16 cellular contexts compared by ENCODE assay signal in the genomic region with DNA sequence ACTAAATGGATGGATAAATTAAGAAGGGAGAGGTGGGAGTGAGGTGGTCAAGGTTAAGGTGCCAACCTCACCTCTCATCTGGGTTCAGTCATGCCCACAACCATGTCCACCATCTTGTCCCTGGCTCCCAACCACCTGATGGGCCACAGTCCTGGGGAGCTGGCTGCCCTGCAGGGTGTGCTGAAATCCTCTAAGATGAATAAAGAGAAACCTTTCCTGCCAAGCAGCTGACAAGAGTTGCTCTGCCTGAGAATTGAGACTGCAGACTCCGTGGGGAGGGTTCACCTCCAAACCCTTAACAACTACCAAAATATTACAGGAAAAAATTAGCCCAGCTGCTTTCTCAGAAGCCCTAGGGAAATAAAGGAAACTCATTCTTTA. TPM values are rescaled to one million over a fixed set of nuclear protein-coding genes. Genes with fewer than 3 reads are reported as not detected.
DNase-seq lines count a peak whose midpoint lies in the region; ATAC-seq and TF ChIP-seq lines count a peak whose summit lies in the region.
"Had no signal": no experiment of that assay in that cellular context is flagged by ENCODE, and none has a peak within 500 bp of the region (broad histone marks: within the 10 kb centered on the region; RNA-seq: fewer than 3 reads in every experiment).

No MANE protein-coding gene starts in this region.

- no peak for TF ChIP-seq RAD21 in HCT116 (IDR thresholded peaks at IDR 0.05; ENCODE audit: low read depth)

- H3K9me3 ChIP-seq in HCT116 (ENCODE audit: control insufficient read depth in 1 of 2, insufficient read depth in 1 of 2, low read depth in 1 of 2, low read length in 2 of 2) (no peaks in the 10 kb centered on the region), neutrophil (no peaks in the 10 kb centered on the region)

- RAD21 ChIA-PET in HCT116 (lab: Charles Lee; ENCODE audit: low non-redundant PET in 1 of 2, low total read pairs in 2 of 2, uncharacterized antibody in 2 of 2, unreplicated experiment in 2 of 2): interaction anchor here in 1 of 2 experiments (0.7 kb wide), 1 partner anchor 22 kb away, joined by 4 read pairs; no protein-coding TSS in a partner anchor

- H3K4me1 ChIP-seq in HCT116 (ENCODE audit: control insufficient read depth in 1 of 2, insufficient read depth in 2 of 2, low read length in 2 of 2) (peaks cover 16 to 38% of the 10 kb centered on the region in 2 experiments), neutrophil (ENCODE audit: control insufficient read depth in 1 of 2, insufficient read depth in 1 of 2, low read depth in 1 of 2, low read length in 1 of 2) (peaks cover 67 to 79% of the 10 kb centered on the region in 2 experiments)

- no peak for TF ChIP-seq CTCF in CD14-positive monocyte (IDR thresholded peaks at IDR 0.05)
- TF ChIP-seq CTCF in HCT116 (IDR thresholded peaks at IDR 0.05 in 2 of 3, conservative IDR thresholded peaks at IDR 0.05 in 1 of 3; ENCODE audit: borderline replicate concordance in 1 of 3, insufficient read depth in 1 of 3, low read depth in 2 of 3, low read length in 2 of 3): no peak
- TF ChIP-seq CTCF in choroid plexus epithelial cell (conservative IDR thresholded peaks at IDR 0.05; ENCODE audit: low read depth, low read length): no peak
- no peak for TF ChIP-seq CTCF in neutrophil (IDR thresholded peaks at IDR 0.05)

- H3K36me3 ChIP-seq in HCT116 (ENCODE audit: control insufficient read depth in 1 of 2, insufficient read depth in 2 of 2, low read length in 2 of 2) (no peaks in the 10 kb centered on the region), neutrophil (no peaks in the 10 kb centered on the region)

- H3K9me3 Mint-ChIP-seq in CD14-positive monocyte: no peaks in the 10 kb centered on the region
- no peaks in the 10 kb centered on the region for H3K9me3 Mint-ChIP-seq in naive thymus-derived CD8-positive, alpha-beta T cell
- H3K9me3 Mint-ChIP-seq: CD4-positive, alpha-beta memory T cell; memory B cell had no signal

- no peaks in the 10 kb centered on the region for H4K20me1 ChIP-seq in HCT116 (ENCODE audit: insufficient read depth)

- no peak for TF ChIP-seq POLR2A in HCT116 (IDR thresholded peaks at IDR 0.05; ENCODE audit: borderline replicate concordance, extremely low read depth, insufficient read depth, insufficient read length)

- peak overlapping the region; percentile 47 for H3K9ac ChIP-seq in HCT116 (ENCODE audit: low read length)

- H2AFZ ChIP-seq in HCT116 (ENCODE audit: low read depth, low read length, poor library complexity, severe bottlenecking): peak overlapping the region; percentile 90

- no peak for DNase-seq in CD14-positive monocyte (ENCODE audit: low spot score)
- DNase-seq in HCT116 (ENCODE audit: low read depth, low spot score): no peak
- peak; percentile 36 for DNase-seq in choroid plexus epithelial cell (ENCODE audit: low read depth)
- no peak for DNase-seq in naive thymus-derived CD8-positive, alpha-beta T cell
- DNase-seq in COLO829 (ENCODE audit: low spot score): no peak
- DNase-seq in iPS-NIHi7 (ENCODE audit: extremely low spot score): no peak
- DNase-seq: activated gamma-delta T cell; CD4-positive, alpha-beta memory T cell; cerebellar nuclear complex; stimulated activated CD4-positive, alpha-beta T cell treated with anti-CD3 and anti-CD28 coated beads, Interleukin-2, amount 100 ng/mL, for 48 hours; stimulated activated naive CD4-positive, alpha-beta T cell treated with Interleukin-2 at 50 U/mL for 16 hours; SW 1271 had no signal

- peaks cover 0 to 5% (median 3%) of the 10 kb centered on the region in 3 donors for H3K27me3 Mint-ChIP-seq in CD14-positive monocyte (ENCODE audit: low read depth in 3 of 3)
- H3K27me3 Mint-ChIP-seq in naive thymus-derived CD8-positive, alpha-beta T cell: no peaks in the 10 kb centered on the region
- H3K27me3 Mint-ChIP-seq: CD4-positive, alpha-beta memory T cell; memory B cell had no signal

- ATAC-seq in HCT116 (no peak), GM21526 (IDR thresholded peaks at IDR 0.05; ENCODE audit: low FRiP score, unreplicated experiment) (no peak)
- ATAC-seq in naive thymus-derived CD8-positive, alpha-beta T cell: no peak

- peak overlapping the region; percentile 64 for H3K4me2 ChIP-seq in HCT116 (ENCODE audit: low read length)

- H3K27ac ChIP-seq in HCT116 (ENCODE audit: low read depth, low read length) (peak overlapping the region; percentile 61), neutrophil (peak overlapping the region; percentile 61)

- CTCF ChIA-PET in HCT116 (lab: Charles Lee): interaction anchor here (1.0 kb wide), 1 partner anchor 29 kb away, joined by 6 read pairs; no protein-coding TSS in a partner anchor

- no TSS peak for BruUV-seq in HCT116 (replicated peaks; lab: Mats Ljungman, UMichigan)

- H3K4me1 Mint-ChIP-seq in CD14-positive monocyte: peaks cover 40% of the 10 kb centered on the region
- peaks cover 12 to 35% (median 18%) of the 10 kb centered on the region in 4 donors for H3K4me1 Mint-ChIP-seq in naive thymus-derived CD8-positive, alpha-beta T cell

- intact Hi-C loops in CD14-positive monocyte (cut with micrococcal nuclease): no loop called here
- intact Hi-C loops in HCT116 (cut with micrococcal nuclease): no loop called here

- peak overlapping the region; percentile 85 to 97 (median 91) for H3K27ac Mint-ChIP-seq in CD14-positive monocyte
- peak overlapping the region in 4 of 10 donors; percentile 34 to 89 (median 72) for H3K27ac Mint-ChIP-seq in naive thymus-derived CD8-positive, alpha-beta T cell
- H3K27ac Mint-ChIP-seq: memory B cell had no signal

- no peak overlapping the region for H3K4me3 ChIP-seq in HCT116 (replicated peaks in 1 of 2; ENCODE audit: low read depth in 1 of 2, low read length in 2 of 2)
- no peak overlapping the region for H3K4me3 ChIP-seq in choroid plexus epithelial cell (ENCODE audit: low read depth, low read length)
- no peak overlapping the region for H3K4me3 ChIP-seq in neutrophil (ENCODE audit: low read depth in 1 of 2, low read length in 1 of 2)

- H3K4me3 Mint-ChIP-seq in CD14-positive monocyte: peak overlapping the region in 1 of 2 donors; percentile 30
- H3K4me3 Mint-ChIP-seq in naive thymus-derived CD8-positive, alpha-beta T cell: no peak overlapping the region
- H3K4me3 Mint-ChIP-seq: CD4-positive, alpha-beta memory T cell; memory B cell had no signal

- POLR2A ChIA-PET in HCT116 (lab: Charles Lee): no interaction called here
- POLR2A ChIA-PET in naive thymus-derived CD8-positive, alpha-beta T cell (lab: Charles Lee): interaction anchor here (0.8 to 2.0 kb wide), 4 partner anchors 10 to 36 kb away, joined by 3 to 14 read pairs (median 5); no protein-coding TSS in a partner anchor

- H3K27me3 ChIP-seq in HCT116 (ENCODE audit: insufficient read depth, low read length) (no peaks in the 10 kb centered on the region), neutrophil (no peaks in the 10 kb centered on the region)

- H3K9me2 ChIP-seq in HCT116 (ENCODE audit: insufficient read depth): no peaks in the 10 kb centered on the region

- H3K36me3 Mint-ChIP-seq in CD14-positive monocyte: peaks cover 0 to 2% of the 10 kb centered on the region in 2 donors
- no peaks in the 10 kb centered on the region for H3K36me3 Mint-ChIP-seq in naive thymus-derived CD8-positive, alpha-beta T cell
- H3K36me3 Mint-ChIP-seq: CD4-positive, alpha-beta memory T cell; memory B cell had no signal

- H3K79me2 ChIP-seq in HCT116 (ENCODE audit: insufficient read depth, low read length): no peaks in the 10 kb centered on the region

TF ChIP-seq in HCT116, 20 proteins besides CTCF, POLR2A, EP300 and RAD21 (continues in another document):
- no peak for TF ChIP-seq ZNF274 (IDR thresholded peaks at IDR 0.05; ENCODE audit: low read depth, low read length)
- no peak for TF ChIP-seq TCF7L2 (IDR thresholded peaks at IDR 0.05; ENCODE audit: borderline replicate concordance, extremely low read depth, insufficient read depth, insufficient read length)
- TF ChIP-seq CEBPB (IDR thresholded peaks at IDR 0.05; ENCODE audit: low read depth): no peak
- TF ChIP-seq, protein P1, sequence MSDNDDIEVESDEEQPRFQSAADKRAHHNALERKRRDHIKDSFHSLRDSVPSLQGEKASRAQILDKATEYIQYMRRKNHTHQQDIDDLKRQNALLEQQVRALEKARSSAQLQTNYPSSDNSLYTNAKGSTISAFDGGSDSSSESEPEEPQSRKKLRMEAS (IDR thresholded peaks at IDR 0.05): no peak
- TF ChIP-seq YY1 (IDR thresholded peaks at IDR 0.05; ENCODE audit: extremely low read depth, insufficient replicate concordance, low read depth, low read length): no peak
- no peak for TF ChIP-seq ELF1 (IDR thresholded peaks at IDR 0.05; ENCODE audit: borderline replicate concordance, low read depth)
- no peak for TF ChIP-seq SRF (IDR thresholded peaks at IDR 0.05; ENCODE audit: low read depth)
- TF ChIP-seq EZH2 (IDR thresholded peaks at IDR 0.05): no peak
- TF ChIP-seq, protein P2, sequence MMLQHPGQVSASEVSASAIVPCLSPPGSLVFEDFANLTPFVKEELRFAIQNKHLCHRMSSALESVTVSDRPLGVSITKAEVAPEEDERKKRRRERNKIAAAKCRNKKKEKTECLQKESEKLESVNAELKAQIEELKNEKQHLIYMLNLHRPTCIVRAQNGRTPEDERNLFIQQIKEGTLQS (IDR thresholded peaks at IDR 0.05): no peak
- TF ChIP-seq SP1 (IDR thresholded peaks at IDR 0.05; ENCODE audit: low read depth): no peak

RNA-seq across cellular contexts. Expression of a gene that starts 15.2 kb away (rescaled TPM):
- polyA plus RNA-seq in CD14-positive monocyte: 100 to 1,000 TPM; 371 to 571 TPM
- not detected for total RNA-seq in HCT116 (2021; ENCODE audit: unreplicated experiment)
- 0.04 TPM in 1 of 2 replicates, not detected in the other for polyA plus RNA-seq in HCT116 (2012)
- 1 to 10 TPM; 2.0 to 2.3 TPM for total RNA-seq in naive thymus-derived CD8-positive, alpha-beta T cell
- 10 to 100 TPM in 1 of 3 donors, 1 to 10 TPM in 2; 1.8 to 69.5 (median 3.3) TPM for polyA plus RNA-seq in naive thymus-derived CD8-positive, alpha-beta T cell
- total RNA-seq: epithelial cell of proximal tubule had no signal

RNA-seq across cellular contexts. Expression of a gene that starts 21.9 kb away (rescaled TPM):
- 100 to 1,000 TPM; 276 TPM for polyA plus RNA-seq in CD14-positive monocyte
- 14.8 TPM for total RNA-seq in HCT116 (2021; ENCODE audit: unreplicated experiment)
- 10.0 and 22.0 TPM in 2 replicates for polyA plus RNA-seq in HCT116 (2012)
- 10 to 100 TPM; 23.3 to 24.5 TPM for total RNA-seq in naive thymus-derived CD8-positive, alpha-beta T cell
- polyA plus RNA-seq in naive thymus-derived CD8-positive, alpha-beta T cell: 100 to 1,000 TPM; 145 to 171 (median 146) TPM

RNA-seq across cellular contexts. Expression of a gene that starts 46.2 kb away (rescaled TPM):
- under 1 TPM; 0.16 to 0.30 TPM for polyA plus RNA-seq in CD14-positive monocyte
- 33.7 TPM for total RNA-seq in HCT116 (2021; ENCODE audit: unreplicated experiment)
- 26.1 and 30.5 TPM in 2 replicates for polyA plus RNA-seq in HCT116 (2012)
- total RNA-seq in naive thymus-derived CD8-positive, alpha-beta T cell: 10 to 100 TPM; 19.6 to 24.7 TPM
- polyA plus RNA-seq in naive thymus-derived CD8-positive, alpha-beta T cell: 1 to 10 TPM in 2 of 3 donors, under 1 TPM in 1; 0.57 to 2.4 (median 1.0) TPM
